In the genomic region with DNA sequence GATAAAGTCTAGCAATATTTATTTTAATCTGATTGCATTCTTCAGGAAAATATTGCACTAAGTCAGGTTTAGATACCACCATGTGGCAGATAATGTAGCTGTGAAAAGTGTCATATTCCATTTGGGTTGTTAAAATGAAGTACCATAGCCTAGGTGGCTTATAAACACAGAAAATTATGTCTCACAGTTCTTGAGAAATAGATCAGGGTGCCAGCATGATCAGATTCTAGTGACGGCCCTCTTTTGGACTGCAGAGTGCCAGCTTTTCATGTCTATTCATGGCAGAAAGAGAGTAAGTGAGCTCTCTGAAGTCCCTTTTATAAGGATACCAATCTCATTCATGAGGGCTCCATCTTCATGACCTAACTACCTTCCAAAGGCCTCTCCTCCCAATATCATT, we compare ENCODE assay signal across 23 cellular contexts. TPM values are rescaled to one million over a fixed set of nuclear protein-coding genes. Genes with fewer than 3 reads are reported as not detected.
DNase-seq lines count a peak whose midpoint lies in the region; ATAC-seq and TF ChIP-seq lines count a peak whose summit lies in the region.
"Had no signal": no experiment of that assay in that cellular context is flagged by ENCODE, and none has a peak within 500 bp of the region (broad histone marks: within the 10 kb centered on the region; RNA-seq: fewer than 3 reads in every experiment).

No MANE protein-coding gene starts in this region.

- no peak overlapping the region for H3K4me2 ChIP-seq in trophoblast cell (ENCODE audit: low read length)
- H3K4me2 ChIP-seq: BLaER1 had no signal

- H3K9ac ChIP-seq in trophoblast cell (ENCODE audit: low read length) = no peak overlapping the region
- H3K9ac ChIP-seq: BLaER1 had no signal

- H3K27ac ChIP-seq in trophoblast cell (ENCODE audit: low read depth, low read length) = no peak overlapping the region
- H3K27ac ChIP-seq: BLaER1 had no signal

- no peaks in the 10 kb centered on the region for H3K79me1 ChIP-seq in trophoblast cell (ENCODE audit: low read length)

- no peaks in the 10 kb centered on the region for H3K36me3 ChIP-seq in trophoblast cell (ENCODE audit: control insufficient read depth in 1 of 2, insufficient read depth in 2 of 2, low read length in 2 of 2)
- H3K36me3 ChIP-seq: BE2C, BLaER1 had no signal

- no peaks in the 10 kb centered on the region for H3K27me3 Mint-ChIP-seq in chondrocyte (ENCODE audit: low read depth)

- H4K12ac ChIP-seq in trophoblast cell (ENCODE audit: low read depth, low read length) = no peak overlapping the region

- H2AK5ac ChIP-seq in trophoblast cell (ENCODE audit: low read length) = no peak overlapping the region

- H3K4ac ChIP-seq in trophoblast cell (ENCODE audit: low read depth, low read length) = no peak overlapping the region

- H3K4me1 ChIP-seq in trophoblast cell (ENCODE audit: control insufficient read depth in 1 of 2, insufficient read depth in 2 of 2, low read length in 2 of 2) = no peaks in the 10 kb centered on the region
- H3K4me1 ChIP-seq: BE2C, BLaER1 had no signal

- no peaks in the 10 kb centered on the region for H3K9me3 ChIP-seq in trophoblast cell (ENCODE audit: insufficient read depth, low read depth, low read length)
- H3K9me3 ChIP-seq: BE2C, BLaER1 had no signal

- no peaks in the 10 kb centered on the region for H3K27me3 ChIP-seq in trophoblast cell (ENCODE audit: insufficient read depth, low read length)
- H3K27me3 ChIP-seq: BE2C, BLaER1 had no signal

- DNase-seq in chondrocyte (ENCODE audit: low spot score) (no peak), trophoblast cell (peak; percentile 53 to 75), GM03348 (ENCODE audit: low spot score) (no peak), NCI-H146 treated with DMSO at 0.1 percent for 48 hours (lab: John Stamatoyannopoulos, UW; ENCODE audit: unreplicated experiment) (no peak)
- DNase-seq: 8988T; ACHN; BE2C; C1 segment of cervical spinal cord; CD4-positive, alpha-beta memory T cell; CD4-positive, CD25-positive, alpha-beta regulatory T cell; CD8-positive, alpha-beta memory T cell; COR-L47; DMS 273 treated with DMSO at 0.1 percent for 48 hours; DMS153; DMS79; DND-41; EL; GDM1 had no signal

- no peaks in the 10 kb centered on the region for H3K79me2 ChIP-seq in trophoblast cell (ENCODE audit: control insufficient read depth, insufficient read depth, low read length, poor library complexity)

- H4K8ac ChIP-seq in trophoblast cell (ENCODE audit: low read depth, low read length) = no peak overlapping the region

- no peaks in the 10 kb centered on the region for H3K36me3 Mint-ChIP-seq in chondrocyte (ENCODE audit: low read depth)
- H3K36me3 Mint-ChIP-seq: CD4-positive, CD25-positive, alpha-beta regulatory T cell had no signal

- H3K27ac Mint-ChIP-seq in chondrocyte (ENCODE audit: unreplicated experiment) = no peak overlapping the region
- H3K27ac Mint-ChIP-seq: CD14-positive monocyte; CD4-positive, alpha-beta memory T cell; CD4-positive, CD25-positive, alpha-beta regulatory T cell; CD8-positive, alpha-beta memory T cell had no signal

- no peak overlapping the region for H3K4me3 ChIP-seq in trophoblast cell (ENCODE audit: low read depth, low read length)
- H3K4me3 ChIP-seq: BLaER1 had no signal

- WGBS in trophoblast cell (ENCODE audit: extremely low coverage, insufficient coverage, insufficient read length) = no CpG with 5 or more reads among the region's 1 CpG

- no peak overlapping the region for H3K18ac ChIP-seq in trophoblast cell (ENCODE audit: low read length)

- no peak overlapping the region for H3K14ac ChIP-seq in trophoblast cell (ENCODE audit: low read length)

- H2BK120ac ChIP-seq in trophoblast cell (ENCODE audit: insufficient read depth, low read length, poor library complexity) = no peak overlapping the region

- peaks cover 1% of the 10 kb centered on the region for H3K4me1 Mint-ChIP-seq in chondrocyte (ENCODE audit: low read depth)
- H3K4me1 Mint-ChIP-seq: CD4-positive, alpha-beta memory T cell; CD4-positive, CD25-positive, alpha-beta regulatory T cell; CD8-positive, alpha-beta memory T cell had no signal

- no peak overlapping the region for H2BK5ac ChIP-seq in trophoblast cell (ENCODE audit: low read depth, low read length, poor library complexity)

- no peak overlapping the region for H2AFZ ChIP-seq in trophoblast cell (ENCODE audit: insufficient read depth, low read length, poor library complexity)

- H3K9me3 Mint-ChIP-seq in chondrocyte (ENCODE audit: low read depth) = no peaks in the 10 kb centered on the region

- no peak overlapping the region for H2BK12ac ChIP-seq in trophoblast cell (ENCODE audit: low read length)

- ATAC-seq in GM21528 (IDR thresholded peaks at IDR 0.05; ENCODE audit: low FRiP score, unreplicated experiment) = no peak

- no peak overlapping the region for H3K23ac ChIP-seq in trophoblast cell (ENCODE audit: low read length)

- no peak overlapping the region for H4K91ac ChIP-seq in trophoblast cell (ENCODE audit: low read depth, low read length)

- H3K4me3 Mint-ChIP-seq in chondrocyte (ENCODE audit: unreplicated experiment) = no peak overlapping the region
- H3K4me3 Mint-ChIP-seq: CD14-positive monocyte; CD4-positive, alpha-beta memory T cell; CD8-positive, alpha-beta memory T cell had no signal

- TF ChIP-seq CTCF in chondrocyte (IDR thresholded peaks at IDR 0.05) = peak; percentile 27

RNA-seq across cellular contexts. Expression of a gene that starts 5.5 kb away (rescaled TPM):
- 10.0 to 19.6 TPM (median 11.6 TPM) in 3 replicates for total RNA-seq in chondrocyte
- polyA plus RNA-seq in trophoblast cell (2013) = 73.5 and 79.0 TPM in 2 replicates
- total RNA-seq: A673; CD4-positive, alpha-beta memory T cell; CD4-positive, CD25-positive, alpha-beta regulatory T cell; CD8-positive, alpha-beta memory T cell; G401 had no signal
- polyA plus RNA-seq: CD14-positive monocyte; CD4-positive, alpha-beta memory T cell; CD4-positive, CD25-positive, alpha-beta regulatory T cell; CD8-positive, alpha-beta memory T cell had no signal

Comparison
In these comparisons a context has a peak if more than half of its experiments do, and no peak if none do; other contexts are left out.
1. DNase-seq: peak in trophoblast cell (2 of 2); none in chondrocyte (single experiment), GM03348 (single experiment) and NCI-H146 treated with DMSO at 0.1 percent for 48 hours (single experiment).